In the genomic region with DNA sequence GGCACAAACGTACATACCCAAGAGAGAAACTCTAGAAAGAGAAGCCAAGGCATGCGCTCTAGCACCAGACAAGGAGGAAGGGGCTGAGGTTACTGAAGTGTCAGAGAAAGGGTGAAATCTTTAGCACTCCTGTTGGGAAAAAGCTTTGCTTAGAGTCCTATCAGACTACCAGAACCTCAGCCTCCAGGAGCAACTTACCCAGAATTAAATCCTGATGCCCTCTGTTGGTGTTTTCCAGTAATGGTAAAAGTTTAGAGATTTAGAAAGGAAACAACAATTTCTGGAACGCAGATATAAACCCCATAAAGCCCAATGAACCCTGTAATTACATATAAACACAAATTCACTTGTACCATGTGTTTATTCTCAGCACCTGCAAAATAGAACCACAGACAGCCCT, we compare ENCODE assay signal across 1 cellular context.
TF ChIP-seq lines count a peak whose summit lies in the region.

No MANE protein-coding gene starts in this region.

TF ChIP-seq in IMR-90, 13 proteins besides CTCF, POLR2A, EP300 and RAD21 (continued from another document):
- TF ChIP-seq MAZ (IDR thresholded peaks at IDR 0.05; ENCODE audit: borderline replicate concordance, low read depth, low read length): no peak
